ENCODE assay signal across 17 cellular contexts in the genomic region with DNA sequence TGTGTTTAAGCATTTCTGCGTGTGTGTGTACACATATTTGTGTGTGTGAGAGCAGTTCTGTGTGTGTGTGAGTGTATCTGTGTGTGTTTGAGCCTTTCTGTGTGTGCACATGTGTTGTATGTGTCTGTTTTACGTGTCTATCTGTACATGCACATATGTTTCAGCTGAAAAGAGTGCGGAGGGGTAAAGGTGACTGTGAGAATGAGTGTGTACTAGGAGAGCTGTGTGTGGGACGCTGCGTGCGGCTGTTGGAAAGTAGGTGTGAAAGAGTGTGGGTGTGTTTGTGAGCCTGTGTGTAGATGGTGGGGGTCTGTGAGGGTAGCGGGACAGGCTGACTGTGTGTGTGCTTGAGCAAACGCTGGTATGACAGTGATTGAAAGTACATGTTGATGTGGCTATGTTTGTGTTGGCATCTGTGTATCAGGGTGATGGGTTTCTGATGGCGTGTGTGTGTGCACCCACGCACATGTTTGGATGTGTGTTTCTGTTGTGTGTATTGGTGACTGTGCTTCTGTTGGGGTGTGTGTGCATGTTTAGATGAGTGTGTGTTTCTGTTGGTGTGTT. TPM values are rescaled to one million over a fixed set of nuclear protein-coding genes. Genes with fewer than 3 reads are reported as not detected.
DNase-seq lines count a peak whose midpoint lies in the region; ATAC-seq, FAIRE-seq and TF ChIP-seq lines count a peak whose summit lies in the region.
"Had no signal": no experiment of that assay in that cellular context is flagged by ENCODE, and none has a peak within 500 bp of the region (broad histone marks: within the 10 kb centered on the region; RNA-seq: fewer than 3 reads in every experiment).

No MANE protein-coding gene starts in this region.

- TF ChIP-seq CTCF in heart left ventricle (IDR thresholded peaks at IDR 0.05) (no peak), heart right ventricle (IDR thresholded peaks at IDR 0.05) (no peak), endothelial cell of umbilical vein (IDR thresholded peaks at IDR 0.05; ENCODE audit: extremely low read depth in 1 of 2, insufficient read depth in 1 of 2, low read depth in 1 of 2, low read length in 2 of 2) (no peak), GM23338 (conservative IDR thresholded peaks at IDR 0.05; ENCODE audit: low read depth in 2 of 2) (no peak)

- intact Hi-C loops in heart left ventricle (cut with DNase I), result no loop called here
- intact Hi-C loops in heart right ventricle (cut with DNase I), result loop anchor here in 3 of 10 donors (5.0 to 10.0 kb wide), 2 partner anchors 44 to 46 kb away; a partner anchor contains a TSS
- intact Hi-C loops in endothelial cell of umbilical vein (cut with micrococcal nuclease), result no loop called here
- intact Hi-C loops in naive thymus-derived CD4-positive, alpha-beta T cell (cut with micrococcal nuclease), result no loop called here
- intact Hi-C loops in aorta (cut with DNase I), result loop anchor here (5.0 kb wide), 3 partner anchors 44 to 264 kb away; a partner anchor contains a TSS

- H3K27ac ChIP-seq in heart left ventricle (peak overlapping the region in 1 of 12 donors; percentile 100), heart right ventricle (no peak overlapping the region), endothelial cell of umbilical vein (ENCODE audit: insufficient read depth, low read depth, low read length) (no peak overlapping the region), aorta (ENCODE audit: low read depth in 1 of 2, low read length in 2 of 2) (peak overlapping the region in 1 of 2 donors; percentile 83), GM23338 (ENCODE audit: low read depth) (no peak overlapping the region)
- peak overlapping the region; percentile 89 for H3K27ac ChIP-seq in naive thymus-derived CD4-positive, alpha-beta T cell (ENCODE audit: low read depth, low read length)

- peaks cover 0 to under 1% (median 0%) of the 10 kb centered on the region in 11 donors for H3K9me3 Mint-ChIP-seq in naive thymus-derived CD4-positive, alpha-beta T cell
- no peaks in the 10 kb centered on the region for H3K9me3 Mint-ChIP-seq in GM23338
- H3K9me3 Mint-ChIP-seq: central memory CD8-positive, alpha-beta T cell; natural killer cell had no signal

- H3K79me2 ChIP-seq in endothelial cell of umbilical vein (ENCODE audit: control insufficient read depth, insufficient read depth, low read length) (peaks cover 27% of the 10 kb centered on the region), GM23338 (replicated peaks; ENCODE audit: insufficient read depth) (no peaks in the 10 kb centered on the region)

- H3K36me3 Mint-ChIP-seq in naive thymus-derived CD4-positive, alpha-beta T cell, result no peaks in the 10 kb centered on the region
- no peaks in the 10 kb centered on the region for H3K36me3 Mint-ChIP-seq in GM23338 (ENCODE audit: low read depth)
- H3K36me3 Mint-ChIP-seq: natural killer cell had no signal

- DNase-seq in heart left ventricle (no peak), heart right ventricle (no peak), endothelial cell of umbilical vein (ENCODE audit: low read depth, low spot score) (peak; percentile 42), aorta (peak; percentile 23 to 46), NCI-H2029 treated with DMSO at 0.1 percent for 48 hours (lab: John Stamatoyannopoulos, UW) (no peak), GM23338 (ENCODE audit: low spot score) (no peak)
- no peak for DNase-seq in naive thymus-derived CD4-positive, alpha-beta T cell
- DNase-seq: activated CD8-positive, alpha-beta T cell treated with anti-CD3 and anti-CD28 coated beads, Interleukin-2, amount 10 ng/mL, durations not matched to agents 7 days and 5 days; activated gamma-delta T cell treated with Interleukin-2 at 50 U/mL for 16 hours; DMS153; natural killer cell; NCI-H1694 treated with DMSO at 0.1 percent for 48 hours; NCI-H526 treated with DMSO at 0.1 percent for 48 hours; Right ventricle myocardium superior; T1000 had no signal

- H4K20me1 ChIP-seq in endothelial cell of umbilical vein (replicated peaks; ENCODE audit: control insufficient read depth, extremely low read depth, insufficient read depth, low read length), result no peaks in the 10 kb centered on the region
- H4K20me1 ChIP-seq in GM23338 (replicated peaks; ENCODE audit: insufficient read depth), result no peaks in the 10 kb centered on the region

- no peak overlapping the region for H3K9ac ChIP-seq in endothelial cell of umbilical vein (replicated peaks; ENCODE audit: extremely low read depth, insufficient read depth, low read length)

- 83 to 91% (median 87%) methylated on average over 10 of the region's 10 CpGs for WGBS in heart left ventricle, 4 donors
- WGBS in heart right ventricle, 2 donors, result 81 to 86% methylated on average over 10 of the region's 10 CpGs
- WGBS in aorta, 2 donors, result 5 to 9% methylated on average over 10 of the region's 10 CpGs

- H3K27me3 ChIP-seq in heart left ventricle (no peaks in the 10 kb centered on the region), heart right ventricle (no peaks in the 10 kb centered on the region), endothelial cell of umbilical vein (ENCODE audit: control insufficient read depth in 2 of 2, insufficient read depth in 2 of 2, low read length in 2 of 2) (no peaks in the 10 kb centered on the region), aorta (ENCODE audit: control insufficient read depth in 1 of 2, insufficient read depth in 2 of 2, low read length in 1 of 2) (no peaks in the 10 kb centered on the region), GM23338 (ENCODE audit: insufficient read depth) (no peaks in the 10 kb centered on the region)
- no peaks in the 10 kb centered on the region for H3K27me3 ChIP-seq in naive thymus-derived CD4-positive, alpha-beta T cell (ENCODE audit: control insufficient read depth in 2 of 2, insufficient read depth in 2 of 2, low read length in 2 of 2)

- dilution Hi-C loops in endothelial cell of umbilical vein (cut with MboI; ENCODE audit: extremely low pct_ligation_motif_present, low sequenced_read_pairs), result no loop called here

- no peaks in the 10 kb centered on the region for H3K27me3 Mint-ChIP-seq in naive thymus-derived CD4-positive, alpha-beta T cell
- H3K27me3 Mint-ChIP-seq in GM23338 (ENCODE audit: insufficient read depth, low read depth, poor library complexity), result peaks cover 4% of the 10 kb centered on the region
- H3K27me3 Mint-ChIP-seq: central memory CD8-positive, alpha-beta T cell had no signal

- H3K4me2 ChIP-seq in endothelial cell of umbilical vein (ENCODE audit: insufficient read depth, low read length) (peak overlapping the region; percentile 51), GM23338 (no peak overlapping the region)

- TF ChIP-seq POLR2A in heart left ventricle (IDR thresholded peaks at IDR 0.05) (no peak), endothelial cell of umbilical vein (IDR thresholded peaks at IDR 0.05; ENCODE audit: low read depth, low read length) (no peak)

- ATAC-seq in heart left ventricle (no peak), heart right ventricle (no peak), aorta (ENCODE audit: low FRiP score) (no peak), GM19328 (IDR thresholded peaks at IDR 0.05; ENCODE audit: unreplicated experiment) (no peak), GM23338 (no peak)
- ATAC-seq in naive thymus-derived CD4-positive, alpha-beta T cell, result no peak
- ATAC-seq: activated CD8-positive, alpha-beta T cell treated with anti-CD3 and anti-CD28 coated beads, Interleukin-2, amount 10 ng/mL, durations not matched to agents 7 days and 5 days; natural killer cell had no signal

- H3K4me3 Mint-ChIP-seq in naive thymus-derived CD4-positive, alpha-beta T cell, result no peak overlapping the region
- no peak overlapping the region for H3K4me3 Mint-ChIP-seq in GM23338
- H3K4me3 Mint-ChIP-seq: activated CD8-positive, alpha-beta T cell treated with anti-CD3 and anti-CD28 coated beads, Interleukin-2, amount 10 ng/mL, durations not matched to agents 7 days and 5 days; central memory CD8-positive, alpha-beta T cell; natural killer cell had no signal

- no peaks in the 10 kb centered on the region for H3K9me2 ChIP-seq in GM23338 (ENCODE audit: insufficient read depth)

- no TSS peak for BruUV-seq in endothelial cell of umbilical vein (replicated peaks; lab: Mats Ljungman, UMichigan)

- H3K4me3 ChIP-seq in heart left ventricle (peak overlapping the region in 8 of 12 donors; percentile 2 to 46 (median 16)), heart right ventricle (peak overlapping the region in 4 of 10 donors; percentile 6 to 39 (median 22)), endothelial cell of umbilical vein (replicated peaks in 1 of 3; ENCODE audit: insufficient read depth in 1 of 3, low read depth in 1 of 3, low read length in 3 of 3) (peak overlapping the region; percentile 27 to 55 (median 48)), aorta (ENCODE audit: low read length in 2 of 2) (peak overlapping the region; percentile 76 to 80), GM23338 (no peak overlapping the region)
- no peak overlapping the region for H3K4me3 ChIP-seq in naive thymus-derived CD4-positive, alpha-beta T cell (ENCODE audit: low read length)

- H3K9me3 ChIP-seq in heart left ventricle (no peaks in the 10 kb centered on the region), heart right ventricle (no peaks in the 10 kb centered on the region), endothelial cell of umbilical vein (replicated peaks; ENCODE audit: control insufficient read depth, insufficient read depth, low read length) (no peaks in the 10 kb centered on the region), aorta (ENCODE audit: control insufficient read depth, low read length) (no peaks in the 10 kb centered on the region)
- H3K9me3 ChIP-seq in naive thymus-derived CD4-positive, alpha-beta T cell (ENCODE audit: control insufficient read depth in 2 of 3, low read length in 3 of 3), result no peaks in the 10 kb centered on the region

- FAIRE-seq in endothelial cell of umbilical vein (lab: Jason Lieb, UNC), result peak; percentile 59

- CTCF ChIA-PET in endothelial cell of umbilical vein (lab: Charles Lee), result interaction anchor here (10.4 kb wide), 1 partner anchor 26 kb away, joined by 84 read pairs; no protein-coding TSS in a partner anchor
- CTCF ChIA-PET in naive thymus-derived CD4-positive, alpha-beta T cell (lab: Charles Lee), result no interaction called here

- H3K9me1 ChIP-seq in endothelial cell of umbilical vein (replicated peaks; ENCODE audit: control insufficient read depth, extremely low read depth, insufficient read depth, low read length), result no peaks in the 10 kb centered on the region

- POLR2A ChIA-PET in endothelial cell of umbilical vein (lab: Charles Lee), result no interaction called here
- POLR2A ChIA-PET in naive thymus-derived CD4-positive, alpha-beta T cell (lab: Charles Lee), result interaction anchor here (1.5 kb wide), 1 partner anchor 42 kb away, joined by 3 read pairs; no protein-coding TSS in a partner anchor

- no peak overlapping the region for H3K27ac Mint-ChIP-seq in naive thymus-derived CD4-positive, alpha-beta T cell
- no peak overlapping the region for H3K27ac Mint-ChIP-seq in GM23338
- H3K27ac Mint-ChIP-seq: activated CD8-positive, alpha-beta T cell treated with anti-CD3 and anti-CD28 coated beads, Interleukin-2, amount 10 ng/mL, durations not matched to agents 7 days and 5 days; natural killer cell had no signal

- H3K4me1 Mint-ChIP-seq in naive thymus-derived CD4-positive, alpha-beta T cell, result peaks cover 18 to 33% (median 25%) of the 10 kb centered on the region in 7 donors
- peaks cover 17% of the 10 kb centered on the region for H3K4me1 Mint-ChIP-seq in GM23338

- H3K4me1 ChIP-seq in heart left ventricle, result peaks cover 0 to 43% (median 27%) of the 10 kb centered on the region in 12 donors
- peaks cover 6 to 51% (median 31%) of the 10 kb centered on the region in 9 donors for H3K4me1 ChIP-seq in heart right ventricle
- peaks cover 56% of the 10 kb centered on the region for H3K4me1 ChIP-seq in endothelial cell of umbilical vein (ENCODE audit: control insufficient read depth, extremely low read depth, insufficient read depth, low read length)
- peaks cover 22 to 45% of the 10 kb centered on the region in 2 donors for H3K4me1 ChIP-seq in naive thymus-derived CD4-positive, alpha-beta T cell (ENCODE audit: control insufficient read depth in 2 of 2, insufficient read depth in 2 of 2, low read length in 2 of 2)
- no peaks in the 10 kb centered on the region for H3K4me1 ChIP-seq in aorta (ENCODE audit: control insufficient read depth in 1 of 2, insufficient read depth in 2 of 2, low read length in 2 of 2)
- peaks cover 15% of the 10 kb centered on the region for H3K4me1 ChIP-seq in GM23338 (ENCODE audit: insufficient read depth)

- H2AFZ ChIP-seq in endothelial cell of umbilical vein (ENCODE audit: low read depth, low read length) (no peak overlapping the region), GM23338 (no peak overlapping the region)

- H3K36me3 ChIP-seq in heart left ventricle (no peaks in the 10 kb centered on the region), heart right ventricle (no peaks in the 10 kb centered on the region), endothelial cell of umbilical vein (ENCODE audit: control insufficient read depth in 2 of 2, extremely low read depth in 1 of 2, insufficient read depth in 2 of 2, low read length in 2 of 2) (no peaks in the 10 kb centered on the region), aorta (ENCODE audit: control insufficient read depth in 1 of 2, insufficient read depth in 2 of 2, low read length in 1 of 2) (no peaks in the 10 kb centered on the region), GM23338 (ENCODE audit: insufficient read depth) (no peaks in the 10 kb centered on the region)
- H3K36me3 ChIP-seq in naive thymus-derived CD4-positive, alpha-beta T cell (ENCODE audit: control insufficient read depth in 2 of 3, insufficient read depth in 3 of 3, low read length in 3 of 3), result no peaks in the 10 kb centered on the region

- H3F3A ChIP-seq in GM23338 (replicated peaks; ENCODE audit: low read depth), result no peaks in the 10 kb centered on the region

RNA-seq across cellular contexts. Expression of a gene that starts 7.5 kb away (rescaled TPM):
- 100 to 1,000 TPM in 3 of 9 donors, 10 to 100 TPM in 6; 49.2 to 260 (median 92.1) TPM for total RNA-seq in heart left ventricle
- polyA plus RNA-seq in heart left ventricle, result 100 to 1,000 TPM in 1 of 2 donors, 10 to 100 TPM in 1; 65.0 to 175 TPM
- 100 to 1,000 TPM in 2 of 10 donors, 10 to 100 TPM in 8; 52.0 to 231 (median 72.5) TPM for total RNA-seq in heart right ventricle
- polyA plus RNA-seq in heart right ventricle, result 100 to 1,000 TPM; 121 to 195 TPM
- total RNA-seq in endothelial cell of umbilical vein, result 875 and 924 TPM in 2 replicates
- 356 and 430 TPM in 2 replicates for polyA plus RNA-seq in endothelial cell of umbilical vein
- 649 and 651 TPM in 2 replicates for polyA plus RNA-seq in endothelial cell of umbilical vein (2011; cell fraction: cytosol; rRNA removed)
- polyA plus RNA-seq in endothelial cell of umbilical vein (2011; cell fraction: nucleus; rRNA removed), result 485 and 680 TPM in 2 replicates
- polyA plus RNA-seq in endothelial cell of umbilical vein (2012), result 943 and 960 TPM in 2 replicates
- 357 TPM in 2 replicates for polyA minus RNA-seq in endothelial cell of umbilical vein
- 149 TPM for polyA minus RNA-seq in endothelial cell of umbilical vein (2011; cell fraction: cytosol; rRNA and poly(A)+ RNA removed)
- polyA minus RNA-seq in endothelial cell of umbilical vein (2011; cell fraction: nucleus; rRNA and poly(A)+ RNA removed), result 220 and 242 TPM in 2 replicates
- total RNA-seq in naive thymus-derived CD4-positive, alpha-beta T cell, result 100 to 1,000 TPM in 3 of 5 experiments, 10 to 100 TPM in 2; 65.8 to 435 (median 126) TPM
- 10 to 100 TPM; 28.2 to 43.5 TPM for polyA plus RNA-seq in naive thymus-derived CD4-positive, alpha-beta T cell
- 1,000 to 10,000 TPM in 1 of 2 donors, 100 to 1,000 TPM in 1; 695 to 1,409 TPM for total RNA-seq in aorta
- polyA plus RNA-seq in aorta, result 100 to 1,000 TPM; 800 to 937 TPM
- total RNA-seq in GM23338 (2014; rRNA removed; shearing (Covaris generic)), result 237 and 288 TPM in 2 replicates
- 204 and 223 TPM in 2 replicates for polyA plus RNA-seq in GM23338 (2016; fragmentation: Nextera tagmentation; extraction: Ambion mirVana)

RNA-seq across cellular contexts. Expression of a gene that starts 42.9 kb away (rescaled TPM):
- total RNA-seq in heart left ventricle, result 10 to 100 TPM; 10.9 to 53.7 (median 23.7) TPM
- polyA plus RNA-seq in heart left ventricle, result 10 to 100 TPM in 1 of 2 donors, 1 to 10 TPM in 1; 7.8 to 32.2 TPM
- 10 to 100 TPM; 16.4 to 47.4 (median 21.0) TPM for total RNA-seq in heart right ventricle
- 10 to 100 TPM; 12.1 to 20.6 TPM for polyA plus RNA-seq in heart right ventricle
- total RNA-seq in endothelial cell of umbilical vein, result 98.9 and 107 TPM in 2 replicates
- 62.1 and 81.5 TPM in 2 replicates for polyA plus RNA-seq in endothelial cell of umbilical vein
- 82.7 and 92.5 TPM in 2 replicates for polyA plus RNA-seq in endothelial cell of umbilical vein (2011; cell fraction: cytosol; rRNA removed)
- polyA plus RNA-seq in endothelial cell of umbilical vein (2011; cell fraction: nucleus; rRNA removed), result 40.7 and 44.4 TPM in 2 replicates
- 97.1 and 112 TPM in 2 replicates for polyA plus RNA-seq in endothelial cell of umbilical vein (2012)
- polyA minus RNA-seq in endothelial cell of umbilical vein, result 128 and 129 TPM in 2 replicates
- polyA minus RNA-seq in endothelial cell of umbilical vein (2011; cell fraction: cytosol; rRNA and poly(A)+ RNA removed), result 108 TPM
- polyA minus RNA-seq in endothelial cell of umbilical vein (2011; cell fraction: nucleus; rRNA and poly(A)+ RNA removed), result 36.2 and 41.4 TPM in 2 replicates
- total RNA-seq in naive thymus-derived CD4-positive, alpha-beta T cell, result 100 to 1,000 TPM in 2 of 5 experiments, 10 to 100 TPM in 3; 64.4 to 154 (median 74.5) TPM
- 10 to 100 TPM; 61.8 to 82.2 TPM for polyA plus RNA-seq in naive thymus-derived CD4-positive, alpha-beta T cell
- total RNA-seq in aorta, result 10 to 100 TPM; 51.3 to 56.7 TPM
- 10 to 100 TPM; 17.6 to 30.3 TPM for polyA plus RNA-seq in aorta
- total RNA-seq in GM23338 (2014; rRNA removed; shearing (Covaris generic)), result 49.7 and 59.5 TPM in 2 replicates
- 48.0 and 53.1 TPM in 2 replicates for polyA plus RNA-seq in GM23338 (2016; fragmentation: Nextera tagmentation; extraction: Ambion mirVana)

Comparison
In these comparisons a context has a peak if more than half of its experiments do, and no peak if none do; other contexts are left out.
1. DNase-seq: peak in endothelial cell of umbilical vein (single experiment) and aorta (2 of 2); none in heart left ventricle (0 of 5), heart right ventricle (0 of 2), naive thymus-derived CD4-positive, alpha-beta T cell (0 of 9), NCI-H2029 treated with DMSO at 0.1 percent for 48 hours (single experiment) and GM23338 (single experiment).
2. H3K4me3 ChIP-seq: peak in heart left ventricle (8 of 12), endothelial cell of umbilical vein (3 of 3) and aorta (2 of 2); none in naive thymus-derived CD4-positive, alpha-beta T cell (single experiment) and GM23338 (single experiment).
3. intact Hi-C loops: an anchor here in aorta (5.0 kb wide); none called in heart left ventricle, endothelial cell of umbilical vein and naive thymus-derived CD4-positive, alpha-beta T cell.